8 cellular contexts compared by ENCODE assay signal in the genomic region with DNA sequence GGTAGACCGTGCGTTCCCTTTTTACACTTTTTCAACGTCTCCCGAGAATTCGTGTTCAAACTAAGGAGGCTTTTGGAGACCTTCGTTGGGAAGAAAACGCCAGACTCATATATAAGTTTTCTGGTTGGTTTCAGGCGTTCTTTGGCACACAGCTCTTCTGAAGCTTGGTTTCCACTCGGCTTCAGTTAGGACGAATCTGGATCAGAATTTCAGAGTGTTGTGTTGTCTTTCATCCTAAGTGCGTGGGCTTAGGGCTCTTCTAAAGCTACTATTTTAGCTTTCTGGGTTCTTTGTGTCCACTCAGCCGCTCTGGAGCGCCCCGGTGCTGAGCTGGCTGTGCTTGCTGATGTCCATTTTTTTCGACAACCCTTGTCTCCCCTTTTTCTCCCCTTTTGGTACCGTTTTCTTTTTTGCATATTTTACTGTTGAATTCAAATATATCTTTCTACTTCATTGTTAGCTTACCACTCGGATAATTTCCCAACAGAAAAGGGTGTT. TPM values are rescaled to one million over a fixed set of nuclear protein-coding genes. Genes with fewer than 3 reads are reported as not detected.
DNase-seq lines count a peak whose midpoint lies in the region; ATAC-seq, FAIRE-seq and TF ChIP-seq lines count a peak whose summit lies in the region.

No MANE protein-coding gene starts in this region.

- H4K91ac ChIP-seq in H9 (ENCODE audit: insufficient read length, low read depth, low read length) = no peak overlapping the region

- peak overlapping the region; percentile 88 to 97 (median 91) for H3K27ac Mint-ChIP-seq in H9

- no peaks in the 10 kb centered on the region for H3K27me3 ChIP-seq in H9 (ENCODE audit: insufficient read depth, low read length)

- no peak overlapping the region for H2BK15ac ChIP-seq in H9 (ENCODE audit: low read depth, low read length)

- H3K4me3 Mint-ChIP-seq in H9 = peak overlapping the region; percentile 90 to 94

- H3K14ac ChIP-seq in H9 (ENCODE audit: insufficient read depth, low read length) = peak overlapping the region; percentile 99; the same call in 1 of the 2 replicates

- peak overlapping the region; percentile 71 for H3K4me2 ChIP-seq in H9 (ENCODE audit: insufficient read depth, insufficient read length, low read length)

- peaks cover 0 to 3% of the 10 kb centered on the region in 2 experiments; a peak in 2 of 5 replicates for H3K9me3 Mint-ChIP-seq in H9

- no peak overlapping the region for H2BK20ac ChIP-seq in H9 (ENCODE audit: low read depth, low read length, poor library complexity, severe bottlenecking)

- H3K36me3 Mint-ChIP-seq in H9 (ENCODE audit: insufficient read depth in 1 of 3, low read depth in 3 of 3) = peaks cover 57 to 65% (median 65%) of the 10 kb centered on the region in 3 experiments

- no peak overlapping the region for H3K56ac ChIP-seq in H9 (ENCODE audit: insufficient read length, low read depth, low read length)

- H2BK12ac ChIP-seq in H9 (ENCODE audit: insufficient read length, low read depth, low read length) = no peak overlapping the region

- H2BK120ac ChIP-seq in H9 (ENCODE audit: low read depth, low read length, poor library complexity, severe bottlenecking) = no peak overlapping the region

- peaks cover 13% of the 10 kb centered on the region for H3K79me1 ChIP-seq in H9 (ENCODE audit: insufficient read depth, low read depth, low read length, poor library complexity, severe bottlenecking)

- H3K4me1 Mint-ChIP-seq in H9 = peaks cover 38 to 43% of the 10 kb centered on the region in 2 experiments

- FAIRE-seq in frontal cortex (lab: Jason Lieb, UNC) = no peak

- H3K4me1 ChIP-seq in H9 (ENCODE audit: insufficient read depth, low read length) = peaks cover 3% of the 10 kb centered on the region; the same call in 1 of the 2 replicates

- ATAC-seq in GM19328 (IDR thresholded peaks at IDR 0.05; ENCODE audit: unreplicated experiment) = no peak

- H3K9me3 ChIP-seq in H9 (ENCODE audit: control insufficient read depth, low read depth, low read length) = no peaks in the 10 kb centered on the region

- no peak overlapping the region for H2AFZ ChIP-seq in H9 (ENCODE audit: low read length)

- no peaks in the 10 kb centered on the region for H4K20me1 ChIP-seq in H9 (ENCODE audit: control insufficient read depth, insufficient read depth, insufficient read length)

- no peak overlapping the region for H4K5ac ChIP-seq in H9 (ENCODE audit: insufficient read length, low read depth, low read length)

- H3K18ac ChIP-seq in H9 (ENCODE audit: insufficient read length, low read depth, low read length) = peak overlapping the region; percentile 84

- DNase-seq in H9 (no peak), frontal cortex (ENCODE audit: low spot score in 2 of 2) (peak; percentile 46), retinal pigment epithelial cell (ENCODE audit: low read depth) (no peak), kidney glomerular epithelial cell (lab: John Stamatoyannopoulos, UW) (no peak), SKM-1 (lab: John Stamatoyannopoulos, UW; ENCODE audit: unreplicated experiment) (no peak), NCI-H1694 treated with DMSO at 0.1 percent for 48 hours (lab: John Stamatoyannopoulos, UW) (no peak)

- no peak overlapping the region for H2BK5ac ChIP-seq in H9 (ENCODE audit: insufficient read length, low read length)

- peak overlapping the region; percentile 94 for H3K4me3 ChIP-seq in retinal pigment epithelial cell (ENCODE audit: low read length)

- TF ChIP-seq CTCF in H9 (conservative IDR thresholded peaks at IDR 0.05) (no peak), VCaP (conservative IDR thresholded peaks at IDR 0.05) (no peak), retinal pigment epithelial cell (conservative IDR thresholded peaks at IDR 0.05; ENCODE audit: low read depth, low read length) (peak; percentile 7)

- no peak overlapping the region for H3K4ac ChIP-seq in H9 (ENCODE audit: low read depth, low read length)

- peaks cover 8% of the 10 kb centered on the region for H3K23me2 ChIP-seq in H9 (ENCODE audit: insufficient read length, low read depth, low read length, poor library complexity, severe bottlenecking)

- no peak overlapping the region for H3K23ac ChIP-seq in H9 (ENCODE audit: insufficient read length, low read depth, low read length)

- H3K79me2 ChIP-seq in H9 (ENCODE audit: insufficient read depth, low read length) = peaks cover 47% of the 10 kb centered on the region

- H3K9ac ChIP-seq in H9 (ENCODE audit: extremely low read depth, insufficient read length, low read length) = peak overlapping the region; percentile 84

- WGBS in H9 (ENCODE audit: extremely low coverage, insufficient read length, low lambda C conversion rate) = no CpG with 5 or more reads among the region's 17 CpGs

- H3T11ph ChIP-seq in H9 (ENCODE audit: low read length) = no peak overlapping the region

- H3K27ac ChIP-seq in H9 (ENCODE audit: insufficient read length, low read depth, low read length) (peak overlapping the region; percentile 35), VCaP (peak overlapping the region; percentile 96)

- H4K8ac ChIP-seq in H9 (replicated peaks; ENCODE audit: insufficient read length, low read depth, low read length) = no peak overlapping the region

- H2AK5ac ChIP-seq in H9 (ENCODE audit: insufficient read length, low read length) = no peak overlapping the region

- peaks cover 2% of the 10 kb centered on the region; the same call in 1 of the 2 replicates for H3K27me3 Mint-ChIP-seq in H9 (ENCODE audit: low read depth)

RNA-seq across cellular contexts. Expression of gene SRRM2, which starts 1.1 kb away (rescaled TPM):
- 667 and 694 TPM in 2 replicates for total RNA-seq in H9 (2021)
- 40.8 TPM for total RNA-seq in frontal cortex

RNA-seq across cellular contexts. Expression of gene ELOB, which starts 23.5 kb away (rescaled TPM):
- total RNA-seq in H9 (2021) = 319 and 331 TPM in 2 replicates
- total RNA-seq in frontal cortex = 128 TPM

RNA-seq across cellular contexts. Expression of gene PRSS27, which starts 33.5 kb away (rescaled TPM):
- total RNA-seq in H9 (2021) = 3.6 and 5.0 TPM in 2 replicates
- total RNA-seq in frontal cortex = 1.6 TPM

RNA-seq across cellular contexts. Expression of gene PRSS33, which starts 33.8 kb away (rescaled TPM):
- total RNA-seq in H9 (2021) (not detected in 2 replicates), frontal cortex (not detected)

RNA-seq across cellular contexts. Expression of gene PRSS41, which starts 44.7 kb away (rescaled TPM):
- total RNA-seq in H9 (2021) = not detected in 2 replicates
- total RNA-seq in frontal cortex = not detected

Comparison
In these comparisons a context has a peak if more than half of its experiments do, and no peak if none do; other contexts are left out.
1. DNase-seq: peak in frontal cortex (2 of 2); none in H9 (single experiment), retinal pigment epithelial cell (single experiment), kidney glomerular epithelial cell (single experiment), SKM-1 (single experiment) and NCI-H1694 treated with DMSO at 0.1 percent for 48 hours (single experiment).
2. RNA of gene SRRM2, which starts 1.1 kb away (total RNA-seq): 667 to 694 TPM in H9; 40.8 TPM in frontal cortex (single experiment); every median in the first group is over 10 times any median in the second.